Comparison of ENCODE assay signal across 1 cellular context in the genomic region with DNA sequence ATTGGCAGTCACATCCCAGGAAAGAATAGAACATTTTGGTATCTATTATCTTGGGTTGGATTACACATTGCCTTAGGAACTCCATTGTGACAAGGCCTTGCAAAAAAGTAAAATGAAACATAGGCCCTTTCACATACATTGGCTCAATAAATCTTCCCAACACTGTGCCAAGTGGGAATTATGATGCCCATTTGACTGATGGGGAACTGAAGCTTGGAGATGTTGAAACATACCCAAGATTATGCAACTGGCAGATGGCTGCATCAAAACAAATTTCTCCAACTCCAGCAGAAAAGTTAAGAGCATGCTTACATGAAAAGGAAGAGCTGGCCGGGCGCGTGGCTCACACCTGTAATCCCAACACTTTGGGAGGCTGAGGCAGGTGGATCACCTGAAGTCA.
A peak's percentile ranks its signal among the peaks of the same experiment; 100 is the strongest.
TF ChIP-seq lines count a peak whose summit lies in the region.

No MANE protein-coding gene starts in this region.

TF ChIP-seq in IMR-90, 13 proteins besides CTCF, POLR2A, EP300 and RAD21:
- peak; percentile 40; the same call in 1 of the 2 replicates for TF ChIP-seq CEBPB (IDR thresholded peaks at IDR 0.05; ENCODE audit: low read depth, low read length)
- TF ChIP-seq FOS (IDR thresholded peaks at IDR 0.05; ENCODE audit: low read depth, low read length) = no peak
- no peak for TF ChIP-seq MAZ (IDR thresholded peaks at IDR 0.05; ENCODE audit: borderline replicate concordance, low read depth, low read length)
- TF ChIP-seq, protein P1, sequence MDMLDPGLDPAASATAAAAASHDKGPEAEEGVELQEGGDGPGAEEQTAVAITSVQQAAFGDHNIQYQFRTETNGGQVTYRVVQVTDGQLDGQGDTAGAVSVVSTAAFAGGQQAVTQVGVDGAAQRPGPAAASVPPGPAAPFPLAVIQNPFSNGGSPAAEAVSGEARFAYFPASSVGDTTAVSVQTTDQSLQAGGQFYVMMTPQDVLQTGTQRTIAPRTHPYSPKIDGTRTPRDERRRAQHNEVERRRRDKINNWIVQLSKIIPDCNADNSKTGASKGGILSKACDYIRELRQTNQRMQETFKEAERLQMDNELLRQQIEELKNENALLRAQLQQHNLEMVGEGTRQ (IDR thresholded peaks at IDR 0.05; ENCODE audit: low read depth, low read length) = no peak
